ENCODE assay signal across 15 cellular contexts in genomic region chr2:207086136-207086535, GRCh38.
DNase-seq lines count a peak whose midpoint lies in the region; TF ChIP-seq lines count a peak whose summit lies in the region.
"Had no signal": no experiment of that assay in that cellular context is flagged by ENCODE, and none has a peak within 500 bp of the region (broad histone marks: within the 10 kb centered on the region; RNA-seq: fewer than 3 reads in every experiment).

No MANE protein-coding gene starts in this region.

- no peak overlapping the region for H3K9ac ChIP-seq in MM.1S (ENCODE audit: low read length)
- H3K9ac ChIP-seq: BLaER1 treated with 17β-estradiol and CSF1 and Interleukin-3, amounts not matched to agents 10 nM and 100 nM had no signal

- H3K9me2 ChIP-seq in MM.1S (replicated peaks; ENCODE audit: insufficient read depth, low read length) = no peaks in the 10 kb centered on the region

- H3K27me3 Mint-ChIP-seq in glutamatergic neuron (ENCODE audit: unreplicated experiment) = peaks cover 30% of the 10 kb centered on the region

- in situ Hi-C loops in G401 (cut with HindIII; ENCODE audit: low sequenced_read_pairs) = no loop called here

- H3K4me1 ChIP-seq in MM.1S (ENCODE audit: low read length) = peaks cover 8% of the 10 kb centered on the region

- no peaks in the 10 kb centered on the region for H3K79me2 ChIP-seq in MM.1S (ENCODE audit: low read length)

- no peak overlapping the region for H3K4me2 ChIP-seq in MM.1S (ENCODE audit: low read depth, low read length)
- H3K4me2 ChIP-seq: BLaER1 treated with 17β-estradiol and CSF1 and Interleukin-3, amounts not matched to agents 10 nM and 100 nM had no signal

- no peaks in the 10 kb centered on the region for H3K27me3 ChIP-seq in MM.1S (replicated peaks; ENCODE audit: insufficient read depth, low read length)
- H3K27me3 ChIP-seq: BLaER1 treated with 17β-estradiol and CSF1 and Interleukin-3, amounts not matched to agents 10 nM and 100 nM had no signal

- H3K36me3 ChIP-seq in MM.1S (replicated peaks; ENCODE audit: insufficient read depth, low read length) = no peaks in the 10 kb centered on the region
- H3K36me3 ChIP-seq: BLaER1 treated with 17β-estradiol and CSF1 and Interleukin-3, amounts not matched to agents 10 nM and 100 nM had no signal

- peak overlapping the region; percentile 80 for H3K4me3 Mint-ChIP-seq in glutamatergic neuron (ENCODE audit: unreplicated experiment)

- no peak overlapping the region for H3K27ac ChIP-seq in MM.1S (ENCODE audit: low read length)
- H3K27ac ChIP-seq: BLaER1 treated with 17β-estradiol and CSF1 and Interleukin-3, amounts not matched to agents 10 nM and 100 nM; HL-60 had no signal

- peaks cover 8% of the 10 kb centered on the region for H3K36me3 Mint-ChIP-seq in glutamatergic neuron (ENCODE audit: unreplicated experiment)

- peaks cover 77% of the 10 kb centered on the region for H3K4me1 Mint-ChIP-seq in glutamatergic neuron (ENCODE audit: low read depth, unreplicated experiment)

- DNase-seq in G401 (ENCODE audit: low spot score) (peak; percentile 95), SK-N-DZ (ENCODE audit: low spot score) (peak; percentile 84), glutamatergic neuron (no peak), midbrain (lab: John Stamatoyannopoulos, UW) (peak; percentile 18), EL (no peak), GF-D8 (lab: John Stamatoyannopoulos, UW) (no peak), MM.1S (no peak)
- no peak for DNase-seq in activated naive CD4-positive, alpha-beta T cell treated with anti-CD3 and anti-CD28 coated beads, Interleukin-2, amount 50 U/mL, for 16 hours
- DNase-seq: DMS 273 treated with DMSO at 0.1 percent for 48 hours, NCI-H1092 treated with DMSO at 0.1 percent for 48 hours, NCI-H187, NCI-H510A treated with DMSO at 0.1 percent for 48 hours had no signal

- H2AFZ ChIP-seq in MM.1S (ENCODE audit: low read length) = no peak overlapping the region

- TF ChIP-seq CTCF in glutamatergic neuron (IDR thresholded peaks at IDR 0.05; ENCODE audit: partially characterized antibody, unreplicated experiment) (no peak), MM.1S (IDR thresholded peaks at IDR 0.05; ENCODE audit: low read length) (no peak)

- H3F3A ChIP-seq in MM.1S (ENCODE audit: insufficient read depth, low read length) = no peaks in the 10 kb centered on the region

- H4K20me1 ChIP-seq in MM.1S (ENCODE audit: insufficient read depth, low read length) = no peaks in the 10 kb centered on the region
- H4K20me1 ChIP-seq: BLaER1 treated with 17β-estradiol and CSF1 and Interleukin-3, amounts not matched to agents 10 nM and 100 nM had no signal

- H3K27ac Mint-ChIP-seq in glutamatergic neuron (ENCODE audit: unreplicated experiment) = peak overlapping the region; percentile 87

- no peaks in the 10 kb centered on the region for H3K9me3 ChIP-seq in MM.1S (replicated peaks; ENCODE audit: insufficient read depth, low read length)
- H3K9me3 ChIP-seq: BLaER1 treated with 17β-estradiol and CSF1 and Interleukin-3, amounts not matched to agents 10 nM and 100 nM had no signal

- no peak overlapping the region for H3K4me3 ChIP-seq in MM.1S (ENCODE audit: low read length)
- H3K4me3 ChIP-seq: BLaER1 treated with 17β-estradiol and CSF1 and Interleukin-3, amounts not matched to agents 10 nM and 100 nM; K562 had no signal

- H3K9me3 Mint-ChIP-seq in glutamatergic neuron (ENCODE audit: unreplicated experiment) = peaks cover 28% of the 10 kb centered on the region

Comparison
In these comparisons a context has a peak if more than half of its experiments do, and no peak if none do; other contexts are left out.
1. DNase-seq: peak in G401 (single experiment), SK-N-DZ (single experiment) and midbrain (single experiment); none in glutamatergic neuron (single experiment), EL (single experiment), GF-D8 (single experiment), MM.1S (single experiment) and activated naive CD4-positive, alpha-beta T cell treated with anti-CD3 and anti-CD28 coated beads, Interleukin-2, amount 50 U/mL, for 16 hours (single experiment).